In the genomic region with DNA sequence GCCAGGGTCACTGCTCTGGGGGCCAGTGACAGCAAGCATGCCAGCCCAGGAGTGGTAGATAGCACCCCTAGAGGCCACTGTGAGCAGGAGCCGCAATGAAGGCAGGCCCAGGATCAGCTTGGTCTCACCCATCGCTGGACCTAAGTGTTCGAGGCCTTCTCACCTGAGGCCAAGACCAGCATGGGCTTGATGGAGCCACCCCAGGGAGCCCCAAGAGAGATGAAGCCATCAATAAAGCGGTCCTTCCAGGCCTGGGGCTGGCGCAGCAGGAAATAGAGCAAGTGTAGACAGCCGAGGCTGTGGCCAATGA, we compare ENCODE assay signal across 8 cellular contexts. TPM values are rescaled to one million over a fixed set of nuclear protein-coding genes. Genes with fewer than 3 reads are reported as not detected.
DNase-seq lines count a peak whose midpoint lies in the region; ATAC-seq and TF ChIP-seq lines count a peak whose summit lies in the region.

No MANE protein-coding gene starts in this region.

- peak overlapping the region in 1 of 3 donors; percentile 90 for H3K27ac Mint-ChIP-seq in CD4-positive, CD25-positive, alpha-beta regulatory T cell
- peak overlapping the region in 1 of 3 experiments; percentile 61; a peak in 1 of 7 replicates for H3K27ac Mint-ChIP-seq in H9
- H3K27ac Mint-ChIP-seq in chondrocyte (ENCODE audit: unreplicated experiment): peak overlapping the region; percentile 17

- H3K79me2 ChIP-seq in H9 (ENCODE audit: insufficient read depth, low read length): no peaks in the 10 kb centered on the region

- no peak overlapping the region for H4K5ac ChIP-seq in H9 (ENCODE audit: insufficient read length, low read depth, low read length)

- peak overlapping the region in 1 of 4 donors; percentile 38 for H3K4me3 Mint-ChIP-seq in CD4-positive, CD25-positive, alpha-beta regulatory T cell
- H3K4me3 Mint-ChIP-seq in H9 (peak overlapping the region in 1 of 2 experiments; percentile 57; a peak in 1 of 5 replicates), chondrocyte (ENCODE audit: unreplicated experiment) (no peak overlapping the region)

- H3K23ac ChIP-seq in H9 (ENCODE audit: insufficient read length, low read depth, low read length): no peak overlapping the region
- no peak overlapping the region for H3K23ac ChIP-seq in mesenchymal stem cell (ENCODE audit: low read length in 2 of 2)

- WGBS in H9 (ENCODE audit: extremely low coverage, insufficient read length, low lambda C conversion rate): no CpG with 5 or more reads among the region's 6 CpGs
- WGBS in mesenchymal stem cell: 87% methylated on average over 6 of the region's 6 CpGs

- H2BK12ac ChIP-seq in H9 (ENCODE audit: insufficient read length, low read depth, low read length): no peak overlapping the region
- H2BK12ac ChIP-seq in mesenchymal stem cell (ENCODE audit: low read length in 2 of 2): no peak overlapping the region

- no peaks in the 10 kb centered on the region for H3K23me2 ChIP-seq in H9 (ENCODE audit: insufficient read length, low read depth, low read length, poor library complexity, severe bottlenecking)

- no peak overlapping the region for H3K4me3 ChIP-seq in CD4-positive, CD25-positive, alpha-beta regulatory T cell (ENCODE audit: low read depth, low read length)
- no peak overlapping the region for H3K4me3 ChIP-seq in mesenchymal stem cell (ENCODE audit: insufficient read depth in 1 of 2, low read depth in 1 of 2, low read length in 2 of 2)

- no peak overlapping the region for H2AFZ ChIP-seq in H9 (ENCODE audit: low read length)
- no peak overlapping the region for H2AFZ ChIP-seq in mesenchymal stem cell (ENCODE audit: low read depth, low read length)

- H3K36me3 ChIP-seq in CD4-positive, CD25-positive, alpha-beta regulatory T cell (ENCODE audit: control insufficient read depth, insufficient read depth, low read length): peaks cover 6% of the 10 kb centered on the region
- H3K36me3 ChIP-seq in mesenchymal stem cell (ENCODE audit: control insufficient read depth in 1 of 2, insufficient read depth in 2 of 2, low read depth in 1 of 2, low read length in 2 of 2): peaks cover 70 to 79% of the 10 kb centered on the region in 2 experiments

- no peak overlapping the region for H3K56ac ChIP-seq in H9 (ENCODE audit: insufficient read length, low read depth, low read length)

- TF ChIP-seq CTCF in H9 (conservative IDR thresholded peaks at IDR 0.05): peak; percentile 85
- peak; percentile 79 for TF ChIP-seq CTCF in chondrocyte (IDR thresholded peaks at IDR 0.05)

- peaks cover 22% of the 10 kb centered on the region for H3K4me1 ChIP-seq in CD4-positive, CD25-positive, alpha-beta regulatory T cell (ENCODE audit: control insufficient read depth, insufficient read depth, low read length, poor library complexity, severe bottlenecking)
- no peaks in the 10 kb centered on the region for H3K4me1 ChIP-seq in H9 (ENCODE audit: insufficient read depth, low read length)
- H3K4me1 ChIP-seq in mesenchymal stem cell (ENCODE audit: control insufficient read depth, insufficient read depth, low read depth, low read length): peaks cover 23% of the 10 kb centered on the region

- H4K20me1 ChIP-seq in H9 (ENCODE audit: control insufficient read depth, insufficient read depth, insufficient read length): no peaks in the 10 kb centered on the region

- no peak overlapping the region for H3K4me2 ChIP-seq in H9 (ENCODE audit: insufficient read depth, insufficient read length, low read length)
- H3K4me2 ChIP-seq in mesenchymal stem cell (ENCODE audit: low read length, poor library complexity, severe bottlenecking): no peak overlapping the region

- H3T11ph ChIP-seq in H9 (ENCODE audit: low read length): no peak overlapping the region

- H3K27ac ChIP-seq in CD4-positive, CD25-positive, alpha-beta regulatory T cell (ENCODE audit: insufficient read depth, low read length, poor library complexity, severe bottlenecking): no peak overlapping the region
- H3K27ac ChIP-seq in H9 (ENCODE audit: insufficient read length, low read depth, low read length): no peak overlapping the region
- no peak overlapping the region for H3K27ac ChIP-seq in mesenchymal stem cell (ENCODE audit: low read length, poor library complexity, severe bottlenecking)

- H2BK120ac ChIP-seq in H9 (ENCODE audit: low read depth, low read length, poor library complexity, severe bottlenecking) (no peak overlapping the region), mesenchymal stem cell (ENCODE audit: low read depth, low read length) (no peak overlapping the region)

- no peaks in the 10 kb centered on the region for H3K9me3 ChIP-seq in CD4-positive, CD25-positive, alpha-beta regulatory T cell (ENCODE audit: control insufficient read depth in 2 of 2, low read length in 2 of 2)
- H3K9me3 ChIP-seq in H9 (ENCODE audit: control insufficient read depth, low read depth, low read length): no peaks in the 10 kb centered on the region
- H3K9me3 ChIP-seq in mesenchymal stem cell (ENCODE audit: control insufficient read depth, low read length): no peaks in the 10 kb centered on the region

- H2BK15ac ChIP-seq in H9 (ENCODE audit: low read depth, low read length) (no peak overlapping the region), mesenchymal stem cell (ENCODE audit: low read depth, poor library complexity, severe bottlenecking) (no peak overlapping the region)

- H2BK5ac ChIP-seq in H9 (ENCODE audit: insufficient read length, low read length): no peak overlapping the region
- H2BK5ac ChIP-seq in mesenchymal stem cell (ENCODE audit: low read depth, low read length, poor library complexity, severe bottlenecking): no peak overlapping the region

- no peaks in the 10 kb centered on the region for H3K79me1 ChIP-seq in H9 (ENCODE audit: insufficient read depth, low read depth, low read length, poor library complexity, severe bottlenecking)
- peaks cover 22% of the 10 kb centered on the region for H3K79me1 ChIP-seq in mesenchymal stem cell (replicated peaks; ENCODE audit: low read length, poor library complexity, severe bottlenecking)

- peak; percentile 36 to 43 for ATAC-seq in CD4-positive, CD25-positive, alpha-beta regulatory T cell (ENCODE audit: low read depth in 2 of 2)
- no peak for ATAC-seq in HG03469 (IDR thresholded peaks at IDR 0.05; ENCODE audit: unreplicated experiment)
- ATAC-seq in GM19463 (IDR thresholded peaks at IDR 0.05; ENCODE audit: unreplicated experiment): no peak
- no peak for ATAC-seq in HG03039 (IDR thresholded peaks at IDR 0.05; ENCODE audit: unreplicated experiment)

- H3K27me3 ChIP-seq in CD4-positive, CD25-positive, alpha-beta regulatory T cell (ENCODE audit: control insufficient read depth, insufficient read depth, low read length): no peaks in the 10 kb centered on the region
- H3K27me3 ChIP-seq in H9 (ENCODE audit: insufficient read depth, low read length) (no peaks in the 10 kb centered on the region), mesenchymal stem cell (ENCODE audit: control insufficient read depth in 1 of 2, insufficient read depth in 1 of 2, low read length in 2 of 2) (no peaks in the 10 kb centered on the region)

- no peak overlapping the region for H2BK20ac ChIP-seq in H9 (ENCODE audit: low read depth, low read length, poor library complexity, severe bottlenecking)

- H2AK5ac ChIP-seq in H9 (ENCODE audit: insufficient read length, low read length) (no peak overlapping the region), mesenchymal stem cell (ENCODE audit: low read length, severe bottlenecking) (no peak overlapping the region)

- H3K14ac ChIP-seq in H9 (ENCODE audit: insufficient read depth, low read length): no peak overlapping the region
- H3K14ac ChIP-seq in mesenchymal stem cell (ENCODE audit: low read length in 2 of 2): no peak overlapping the region

- H3K9ac ChIP-seq in H9 (ENCODE audit: extremely low read depth, insufficient read length, low read length) (no peak overlapping the region), mesenchymal stem cell (ENCODE audit: low read length) (no peak overlapping the region)

- H3K4ac ChIP-seq in H9 (ENCODE audit: low read depth, low read length): no peak overlapping the region
- H3K4ac ChIP-seq in mesenchymal stem cell (ENCODE audit: low read depth in 1 of 2, low read length in 2 of 2): no peak overlapping the region

- H3K36me3 Mint-ChIP-seq in CD4-positive, CD25-positive, alpha-beta regulatory T cell: peaks cover 3% of the 10 kb centered on the region
- peaks cover 11 to 44% (median 15%) of the 10 kb centered on the region in 3 experiments; a peak in 5 of 7 replicates for H3K36me3 Mint-ChIP-seq in H9 (ENCODE audit: insufficient read depth in 1 of 3, low read depth in 3 of 3)
- peaks cover 20% of the 10 kb centered on the region for H3K36me3 Mint-ChIP-seq in chondrocyte (ENCODE audit: low read depth)

- H3K4me1 Mint-ChIP-seq in CD4-positive, CD25-positive, alpha-beta regulatory T cell: peaks cover 0 to 35% (median 12%) of the 10 kb centered on the region in 4 donors
- H3K4me1 Mint-ChIP-seq in H9 (peaks cover 5 to 19% of the 10 kb centered on the region in 2 experiments), chondrocyte (ENCODE audit: low read depth) (peaks cover 4% of the 10 kb centered on the region)

- H3K18ac ChIP-seq in H9 (ENCODE audit: insufficient read length, low read depth, low read length): no peak overlapping the region
- no peak overlapping the region for H3K18ac ChIP-seq in mesenchymal stem cell (ENCODE audit: low read depth in 1 of 2, low read length in 2 of 2)

- H3K27me3 Mint-ChIP-seq in CD4-positive, CD25-positive, alpha-beta regulatory T cell: no peaks in the 10 kb centered on the region
- no peaks in the 10 kb centered on the region for H3K27me3 Mint-ChIP-seq in H9 (ENCODE audit: low read depth)
- H3K27me3 Mint-ChIP-seq in chondrocyte (ENCODE audit: low read depth): no peaks in the 10 kb centered on the region

- no peaks in the 10 kb centered on the region for H3K9me3 Mint-ChIP-seq in CD4-positive, CD25-positive, alpha-beta regulatory T cell
- no peaks in the 10 kb centered on the region for H3K9me3 Mint-ChIP-seq in H9
- H3K9me3 Mint-ChIP-seq in chondrocyte (ENCODE audit: low read depth): no peaks in the 10 kb centered on the region

- no peak overlapping the region for H4K91ac ChIP-seq in H9 (ENCODE audit: insufficient read length, low read depth, low read length)
- H4K91ac ChIP-seq in mesenchymal stem cell (ENCODE audit: low read length): no peak overlapping the region

- H4K8ac ChIP-seq in H9 (replicated peaks; ENCODE audit: insufficient read length, low read depth, low read length): no peak overlapping the region
- no peak overlapping the region for H4K8ac ChIP-seq in mesenchymal stem cell (ENCODE audit: low read length)

- peak in 2 of 3 donors; percentile 26 to 50 for DNase-seq in CD4-positive, CD25-positive, alpha-beta regulatory T cell
- peak; percentile 81 for DNase-seq in H9
- peak; percentile 41 for DNase-seq in SKM-1 treated with dmso at 0.1 percent for 144 hours (lab: John Stamatoyannopoulos, UW; ENCODE audit: unreplicated experiment)
- DNase-seq in chondrocyte (ENCODE audit: low spot score): no peak
- peak; percentile 50 for DNase-seq in mesenchymal stem cell

RNA-seq across cellular contexts. Expression of a gene that starts 1.8 kb away (rescaled TPM):
- total RNA-seq in CD4-positive, CD25-positive, alpha-beta regulatory T cell: 11.0 TPM
- under 1 TPM; 0.25 to 0.77 (median 0.59) TPM for polyA plus RNA-seq in CD4-positive, CD25-positive, alpha-beta regulatory T cell
- total RNA-seq in H9 (2021) (17.7 and 17.8 TPM in 2 replicates), chondrocyte (35.8 to 43.1 TPM (median 38.2 TPM) in 3 replicates)
- polyA plus RNA-seq in mesenchymal stem cell (2013, experiment 1 of 2): 11.5 TPM
- 10.8 TPM for polyA plus RNA-seq in mesenchymal stem cell (2013, experiment 2 of 2)

RNA-seq across cellular contexts. Expression of a gene that starts 5.5 kb away (rescaled TPM):
- total RNA-seq in CD4-positive, CD25-positive, alpha-beta regulatory T cell: 136 TPM
- polyA plus RNA-seq in CD4-positive, CD25-positive, alpha-beta regulatory T cell: 100 to 1,000 TPM; 478 to 673 (median 596) TPM
- total RNA-seq in H9 (2021) (24.5 and 25.7 TPM in 2 replicates), chondrocyte (30.1 to 43.2 TPM (median 33.9 TPM) in 3 replicates)
- 102 TPM for polyA plus RNA-seq in mesenchymal stem cell (2013, experiment 1 of 2)
- polyA plus RNA-seq in mesenchymal stem cell (2013, experiment 2 of 2): 104 TPM

RNA-seq across cellular contexts. Expression of a gene that starts 10.5 kb away (rescaled TPM):
- total RNA-seq in CD4-positive, CD25-positive, alpha-beta regulatory T cell: 8.0 TPM
- 1 to 10 TPM in 2 of 4 donors, under 1 TPM in 2; 0.21 to 2.9 (median 1.1) TPM for polyA plus RNA-seq in CD4-positive, CD25-positive, alpha-beta regulatory T cell
- 2.7 and 3.3 TPM in 2 replicates for total RNA-seq in H9 (2021)
- not detected in 3 replicates for total RNA-seq in chondrocyte
- polyA plus RNA-seq in mesenchymal stem cell (2013, experiment 1 of 2): 0.43 TPM
- polyA plus RNA-seq in mesenchymal stem cell (2013, experiment 2 of 2): 0.38 TPM

RNA-seq across cellular contexts. Expression of a gene that starts 26.3 kb away (rescaled TPM):
- 30.4 TPM for total RNA-seq in CD4-positive, CD25-positive, alpha-beta regulatory T cell
- 1 to 10 TPM; 5.0 to 6.4 (median 5.8) TPM for polyA plus RNA-seq in CD4-positive, CD25-positive, alpha-beta regulatory T cell
- total RNA-seq in H9 (2021): 46.7 and 51.1 TPM in 2 replicates
- 117 to 138 TPM (median 132 TPM) in 3 replicates for total RNA-seq in chondrocyte
- 43.9 TPM for polyA plus RNA-seq in mesenchymal stem cell (2013, experiment 1 of 2)
- polyA plus RNA-seq in mesenchymal stem cell (2013, experiment 2 of 2): 45.1 TPM

RNA-seq across cellular contexts. Expression of a gene that starts 38.1 kb away (rescaled TPM):
- total RNA-seq in CD4-positive, CD25-positive, alpha-beta regulatory T cell: 0.44 TPM
- polyA plus RNA-seq in CD4-positive, CD25-positive, alpha-beta regulatory T cell: under 1 TPM in 1 of 4 donors, not detected in 3; 0.19 TPM
- total RNA-seq in H9 (2021) (0.59 and 0.68 TPM in 2 replicates), chondrocyte (not detected in 3 replicates)
- polyA plus RNA-seq in mesenchymal stem cell (2013, experiment 1 of 2): not detected
- not detected for polyA plus RNA-seq in mesenchymal stem cell (2013, experiment 2 of 2)

Comparison
In these comparisons a context has a peak if more than half of its experiments do, and no peak if none do; other contexts are left out.
1. ATAC-seq: peak in CD4-positive, CD25-positive, alpha-beta regulatory T cell (2 of 2); none in HG03469 (single experiment), GM19463 (single experiment) and HG03039 (single experiment).